In the genomic region with DNA sequence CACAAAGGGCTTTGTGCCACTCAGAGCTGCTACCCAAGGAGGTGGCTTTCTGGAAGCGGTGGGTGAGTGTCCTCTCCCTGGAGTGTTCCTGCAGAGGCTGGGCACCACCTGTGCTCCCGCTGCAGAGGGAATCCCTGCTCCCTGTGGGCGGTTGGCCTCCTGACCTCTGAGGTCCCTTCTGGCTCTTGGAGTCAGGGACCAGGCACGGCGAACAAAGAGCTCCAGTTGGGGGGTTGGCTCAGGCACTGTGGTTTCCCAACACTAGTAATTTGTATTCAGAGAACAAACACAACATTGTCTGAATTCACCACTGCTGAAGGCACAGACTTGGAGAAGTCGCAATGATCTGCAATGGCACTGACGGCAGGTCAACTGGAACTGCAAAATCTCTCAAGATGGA, we compare ENCODE assay signal across 17 cellular contexts.
DNase-seq lines count a peak whose midpoint lies in the region; ATAC-seq and TF ChIP-seq lines count a peak whose summit lies in the region.
"Had no signal": no experiment of that assay in that cellular context is flagged by ENCODE, and none has a peak within 500 bp of the region (broad histone marks: within the 10 kb centered on the region; RNA-seq: fewer than 3 reads in every experiment).

No MANE protein-coding gene starts in this region.

- no peak overlapping the region for H3K4ac ChIP-seq in mesenchymal stem cell (ENCODE audit: low read depth in 1 of 2, low read length in 2 of 2)

- H2BK120ac ChIP-seq in mesenchymal stem cell (ENCODE audit: low read depth, low read length): no peak overlapping the region

- no peak overlapping the region for H3K23ac ChIP-seq in mesenchymal stem cell (ENCODE audit: low read length in 2 of 2)

- H3K27ac ChIP-seq in OCI-LY3 (ENCODE audit: low read length) (0 out of 2 replicates have a peak overlapping the region, but pooled peaks have one; percentile 66), dorsolateral prefrontal cortex (peak overlapping the region in 57 of 59 donors; percentile 23 to 94 (median 84)), mesenchymal stem cell (ENCODE audit: low read length, poor library complexity, severe bottlenecking) (no peak overlapping the region), gastrocnemius medialis (no peak overlapping the region)
- H3K27ac ChIP-seq: HL-60, tibial artery had no signal

- peak; percentile 30 to 44 for ATAC-seq in gastrocnemius medialis
- ATAC-seq: mucosa of descending colon had no signal

- peak overlapping the region; percentile 70 for H2AK5ac ChIP-seq in mesenchymal stem cell (ENCODE audit: low read length, severe bottlenecking)

- H2AFZ ChIP-seq in OCI-LY3 (ENCODE audit: low read depth, low read length) (no peak overlapping the region), mesenchymal stem cell (ENCODE audit: low read depth, low read length) (no peak overlapping the region)

- H3K9me3 ChIP-seq in OCI-LY3 (ENCODE audit: insufficient read depth, low read length) (no peaks in the 10 kb centered on the region), mesenchymal stem cell (ENCODE audit: control insufficient read depth, low read length) (no peaks in the 10 kb centered on the region), gastrocnemius medialis (no peaks in the 10 kb centered on the region)
- H3K9me3 ChIP-seq: mucosa of descending colon, tibial artery had no signal

- H3K4me2 ChIP-seq in OCI-LY3 (ENCODE audit: low read length) (no peak overlapping the region), mesenchymal stem cell (ENCODE audit: low read length, poor library complexity, severe bottlenecking) (no peak overlapping the region)

- no peak for TF ChIP-seq POLR2A in gastrocnemius medialis (IDR thresholded peaks at IDR 0.05)

- no peak overlapping the region for H2BK15ac ChIP-seq in mesenchymal stem cell (ENCODE audit: low read depth, poor library complexity, severe bottlenecking)

- H3K27me3 ChIP-seq in OCI-LY3 (ENCODE audit: low read depth, low read length) (no peaks in the 10 kb centered on the region), dorsolateral prefrontal cortex (no peaks in the 10 kb centered on the region), mesenchymal stem cell (ENCODE audit: control insufficient read depth in 1 of 2, insufficient read depth in 1 of 2, low read length in 2 of 2) (no peaks in the 10 kb centered on the region), gastrocnemius medialis (no peaks in the 10 kb centered on the region)
- H3K27me3 ChIP-seq: tibial artery had no signal

- H3K79me2 ChIP-seq in OCI-LY3 (ENCODE audit: low read length): no peaks in the 10 kb centered on the region

- in situ Hi-C loops in gastrocnemius medialis (cut with MboI; ENCODE audit: low sequenced_read_pairs in 4 of 4): no loop called here

- DNase-seq in dorsolateral prefrontal cortex: peak in 9 of 10 donors; percentile 63 to 90 (median 83)
- no peak for DNase-seq in mesenchymal stem cell
- DNase-seq in gastrocnemius medialis: no peak
- DNase-seq in activated naive CD4-positive, alpha-beta T cell treated with Interleukin-2 at 50 U/mL for 16 hours: no peak
- DNase-seq in NCI-H524 (lab: John Stamatoyannopoulos, UW): no peak
- no peak for DNase-seq in NCI-H510A treated with DMSO at 0.1 percent for 48 hours (lab: John Stamatoyannopoulos, UW)
- no peak for DNase-seq in NCI-H1436 treated with DMSO at 0.1 percent for 48 hours (lab: John Stamatoyannopoulos, UW)
- DNase-seq: activated CD4-positive, alpha-beta T cell treated with anti-CD3 and anti-CD28 coated beads, Interleukin-2, amount 50 U/mL, for 4 hours; activated T-cell treated with anti-CD3 and anti-CD28 coated beads, Interleukin-2, amount 50 U/mL, for 1 hour; effector CD8-positive, alpha-beta T cell; GOT3; mucosa of descending colon; NCI-H1092; NCI-H82; tibial artery had no signal

- no peak overlapping the region for H2BK12ac ChIP-seq in mesenchymal stem cell (ENCODE audit: low read length in 2 of 2)

- TF ChIP-seq CTCF in OCI-LY3 (IDR thresholded peaks at IDR 0.05; ENCODE audit: low read depth, low read length) (no peak), dorsolateral prefrontal cortex (IDR thresholded peaks at IDR 0.05 in 54 of 56, conservative IDR thresholded peaks at IDR 0.05 in 2 of 56; ENCODE audit: low read depth in 1 of 56, partially characterized antibody in 56 of 56) (peak in 6 of 56 donors; percentile 8 to 39 (median 17)), gastrocnemius medialis (IDR thresholded peaks at IDR 0.05 in 4 of 5, conservative IDR thresholded peaks at IDR 0.05 in 1 of 5) (no peak)

- intact Hi-C loops in dorsolateral prefrontal cortex (cut with DNase I): no loop called here
- intact Hi-C loops in gastrocnemius medialis (cut with DNase I; ENCODE audit: low total_unique reads): no loop called here

- H3K4me1 ChIP-seq in OCI-LY3 (ENCODE audit: low read length): peaks cover 52% of the 10 kb centered on the region
- peaks cover 12% of the 10 kb centered on the region for H3K4me1 ChIP-seq in mesenchymal stem cell (ENCODE audit: control insufficient read depth, insufficient read depth, low read depth, low read length)
- no peaks in the 10 kb centered on the region for H3K4me1 ChIP-seq in gastrocnemius medialis

- no peak overlapping the region for H3K14ac ChIP-seq in mesenchymal stem cell (ENCODE audit: low read length in 2 of 2)

- H3K36me3 ChIP-seq in OCI-LY3 (replicated peaks; ENCODE audit: low read depth, low read length) (no peaks in the 10 kb centered on the region), mesenchymal stem cell (ENCODE audit: control insufficient read depth in 1 of 2, insufficient read depth in 2 of 2, low read depth in 1 of 2, low read length in 2 of 2) (no peaks in the 10 kb centered on the region), gastrocnemius medialis (no peaks in the 10 kb centered on the region)
- H3K36me3 ChIP-seq: tibial artery had no signal

- H4K91ac ChIP-seq in mesenchymal stem cell (ENCODE audit: low read length): no peak overlapping the region

- peaks cover 1% of the 10 kb centered on the region for H3K79me1 ChIP-seq in mesenchymal stem cell (replicated peaks; ENCODE audit: low read length, poor library complexity, severe bottlenecking)

- H3K18ac ChIP-seq in mesenchymal stem cell (ENCODE audit: low read depth in 1 of 2, low read length in 2 of 2): peak overlapping the region in 1 of 2 experiments; percentile 5

- H2BK5ac ChIP-seq in mesenchymal stem cell (ENCODE audit: low read depth, low read length, poor library complexity, severe bottlenecking): no peak overlapping the region

- H4K8ac ChIP-seq in mesenchymal stem cell (ENCODE audit: low read length): peak overlapping the region; percentile 66

- H3K9ac ChIP-seq in OCI-LY3 (ENCODE audit: low read length) (no peak overlapping the region), mesenchymal stem cell (ENCODE audit: low read length) (no peak overlapping the region)

- WGBS in mesenchymal stem cell: 71% methylated on average over 7 of the region's 7 CpGs

- H4K20me1 ChIP-seq in OCI-LY3 (ENCODE audit: insufficient read depth, low read length): no peaks in the 10 kb centered on the region

- H3K4me3 ChIP-seq in OCI-LY3 (ENCODE audit: low read length) (no peak overlapping the region), dorsolateral prefrontal cortex (peak overlapping the region in 2 of 59 donors; percentile 12 to 24), mesenchymal stem cell (ENCODE audit: insufficient read depth in 1 of 2, low read depth in 1 of 2, low read length in 2 of 2) (no peak overlapping the region), gastrocnemius medialis (no peak overlapping the region)
- H3K4me3 ChIP-seq: mucosa of descending colon, tibial artery had no signal

Comparison
In these comparisons a context has a peak if more than half of its experiments do, and no peak if none do; other contexts are left out.
1. H3K27ac ChIP-seq: peak in OCI-LY3 (single experiment) and dorsolateral prefrontal cortex (57 of 59); none in mesenchymal stem cell (single experiment) and gastrocnemius medialis (0 of 4).
2. DNase-seq: peak in dorsolateral prefrontal cortex (9 of 10); none in mesenchymal stem cell (single experiment), gastrocnemius medialis (0 of 2), activated naive CD4-positive, alpha-beta T cell treated with Interleukin-2 at 50 U/mL for 16 hours (single experiment), NCI-H524 (0 of 2), NCI-H510A treated with DMSO at 0.1 percent for 48 hours (single experiment) and NCI-H1436 treated with DMSO at 0.1 percent for 48 hours (single experiment).